In the genomic region with DNA sequence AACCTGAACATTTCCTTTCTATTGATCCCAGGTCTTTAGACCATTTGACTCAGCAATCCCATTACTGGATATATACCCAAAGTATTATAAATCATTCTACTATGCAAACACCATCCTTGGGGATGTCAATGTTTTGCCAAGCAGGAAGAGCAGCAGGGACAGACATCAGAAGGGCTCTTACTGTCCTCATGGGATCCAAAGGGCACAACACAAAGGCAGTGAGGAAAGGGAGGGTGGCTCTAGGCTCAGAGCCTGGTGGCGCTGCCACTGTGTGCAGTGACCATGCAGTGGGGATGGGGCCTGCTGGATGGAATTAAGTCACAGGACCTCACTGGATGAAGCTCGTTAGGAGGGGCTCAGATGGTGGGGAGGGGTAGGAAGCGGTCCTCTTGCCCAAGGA, we compare ENCODE assay signal across 22 cellular contexts. TPM values are rescaled to one million over a fixed set of nuclear protein-coding genes. Genes with fewer than 3 reads are reported as not detected.
"Had no signal": no experiment of that assay in that cellular context is flagged by ENCODE, and none has a peak within 500 bp of the region (broad histone marks: within the 10 kb centered on the region; RNA-seq: fewer than 3 reads in every experiment).

No MANE protein-coding gene starts in this region.

- H3K36me3 ChIP-seq: colonic mucosa, right atrium auricular region, WERI-Rb-1 had no signal

- H3K27ac Mint-ChIP-seq: activated CD4-positive, alpha-beta memory T cell treated with anti-CD3 and anti-CD28 coated beads for 36 hours; activated CD8-positive, alpha-beta memory T cell treated with anti-CD3 and anti-CD28 coated beads, Interleukin-2, amount 10 ng/mL, durations not matched to agents 7 days and 5 days; activated naive CD8-positive, alpha-beta T cell treated with anti-CD3 and anti-CD28 coated beads, Interleukin-2, amount 10 ng/mL, durations not matched to agents 7 days and 5 days; activated T-helper 2 cell treated with anti-CD3 and anti-CD28 coated beads, Interferon-gamma antibody, Interleukin-2, Interleukin-4, amounts not matched to agents 10 μg/mL and 5 μg/mL and 100 μg/mL, durations not matched to agents 14 hours and 24 hours and 36 hours; progenitor cell of endocrine pancreas had no signal

- H3K27ac ChIP-seq: colonic mucosa, right atrium auricular region, WERI-Rb-1 had no signal

- H3K27me3 ChIP-seq: body of pancreas, colonic mucosa, right atrium auricular region had no signal

- H3K4me1 Mint-ChIP-seq: activated CD8-positive, alpha-beta memory T cell treated with anti-CD3 and anti-CD28 coated beads, Interleukin-2, amount 10 ng/mL, durations not matched to agents 7 days and 5 days had no signal

- ATAC-seq: activated CD8-positive, alpha-beta memory T cell treated with anti-CD3 and anti-CD28 coated beads, Interleukin-2, amount 10 ng/mL, durations not matched to agents 7 days and 5 days; body of pancreas; left lobe of liver had no signal

- H3K4me3 ChIP-seq: body of pancreas, colonic mucosa, lung, right atrium auricular region had no signal

- H3K36me3 Mint-ChIP-seq: activated CD4-positive, alpha-beta memory T cell treated with anti-CD3 and anti-CD28 coated beads for 36 hours; activated CD8-positive, alpha-beta memory T cell treated with anti-CD3 and anti-CD28 coated beads, Interleukin-2, amount 10 ng/mL, durations not matched to agents 7 days and 5 days; activated naive CD8-positive, alpha-beta T cell treated with anti-CD3 and anti-CD28 coated beads, Interleukin-2, amount 10 ng/mL, durations not matched to agents 7 days and 5 days had no signal

- H3K4me1 ChIP-seq: right atrium auricular region had no signal

- H3K9me3 Mint-ChIP-seq: activated CD4-positive, alpha-beta memory T cell treated with anti-CD3 and anti-CD28 coated beads for 36 hours; activated T-helper 2 cell treated with anti-CD3 and anti-CD28 coated beads, Interferon-gamma antibody, Interleukin-2, Interleukin-4, amounts not matched to agents 10 μg/mL and 5 μg/mL and 100 μg/mL, durations not matched to agents 14 hours and 24 hours and 36 hours had no signal

- H3K4me3 Mint-ChIP-seq: activated CD4-positive, alpha-beta memory T cell treated with anti-CD3 and anti-CD28 coated beads for 36 hours; activated CD8-positive, alpha-beta memory T cell treated with anti-CD3 and anti-CD28 coated beads, Interleukin-2, amount 10 ng/mL, durations not matched to agents 7 days and 5 days; activated naive CD8-positive, alpha-beta T cell treated with anti-CD3 and anti-CD28 coated beads, Interleukin-2, amount 10 ng/mL, durations not matched to agents 7 days and 5 days had no signal

- DNase-seq: activated CD4-positive, alpha-beta memory T cell treated with anti-CD3 and anti-CD28 coated beads for 36 hours; activated CD4-positive, alpha-beta T cell treated with anti-CD3 and anti-CD28 coated beads for 4 hours; activated CD8-positive, alpha-beta memory T cell treated with anti-CD3 and anti-CD28 coated beads, Interleukin-2, amount 10 ng/mL, durations not matched to agents 7 days and 5 days; activated naive CD4-positive, alpha-beta T cell treated with Interleukin-2 at 50 U/mL for 16 hours; activated naive CD8-positive, alpha-beta T cell treated with anti-CD3 and anti-CD28 coated beads, Interleukin-2, amount 10 ng/mL, durations not matched to agents 7 days and 5 days; body of pancreas; central memory CD4-positive, alpha-beta T cell; colonic mucosa; hypothalamus; midbrain; stimulated activated CD4-positive, alpha-beta T cell treated with anti-CD3 and anti-CD28 coated beads, Interleukin-12 subunit alpha, Interleukin-12 subunit beta, amount 100 ng/mL, for 4 hours; stimulated activated CD4-positive, alpha-beta T cell treated with anti-CD3 and anti-CD28 coated beads, Interleukin-1b, Interleukin-23, amount 100 ng/mL, for 48 hours; stimulated activated CD8-positive, alpha-beta memory T cell treated with anti-CD3 and anti-CD28 coated beads, Interleukin-4, amount 100 ng/mL, for 48 hours; stimulated activated naive CD4-positive, alpha-beta T cell; T-helper 2 cell; WERI-Rb-1 had no signal

- H3K9me3 ChIP-seq: body of pancreas, colonic mucosa, right atrium auricular region had no signal

RNA-seq across cellular contexts. Expression of gene BDKRB2, which starts 12.6 kb away (rescaled TPM):
- total RNA-seq: activated CD8-positive, alpha-beta memory T cell treated with anti-CD3 and anti-CD28 coated beads, Interleukin-2, amount 10 ng/mL, durations not matched to agents 7 days and 5 days; activated naive CD8-positive, alpha-beta T cell treated with anti-CD3 and anti-CD28 coated beads, Interleukin-2, amount 10 ng/mL, durations not matched to agents 7 days and 5 days; activated T-helper 2 cell treated with anti-CD3 and anti-CD28 coated beads, Interferon-gamma antibody, Interleukin-2, Interleukin-4, amounts not matched to agents 10 μg/mL and 5 μg/mL and 100 μg/mL, durations not matched to agents 14 hours and 24 hours and 36 hours had no signal
- polyA plus RNA-seq: neural cell had no signal
